26 cellular contexts compared by ENCODE assay signal in genomic region chr6:73081955-73082354, GRCh38.
"Had no signal": no experiment of that assay in that cellular context is flagged by ENCODE, and none has a peak within 500 bp of the region (broad histone marks: within the 10 kb centered on the region; RNA-seq: fewer than 3 reads in every experiment).

No MANE protein-coding gene starts in this region.

- H3K27ac ChIP-seq: SK-N-MC had no signal

- H3K9me3 Mint-ChIP-seq: activated CD8-positive, alpha-beta T cell treated with anti-CD3 and anti-CD28 coated beads for 36 hours; activated naive CD4-positive, alpha-beta T cell treated with anti-CD3 and anti-CD28 coated beads, Interleukin-2, amount 10 ng/mL, durations not matched to agents 7 days and 5 days; activated naive CD8-positive, alpha-beta T cell treated with anti-CD3 and anti-CD28 coated beads for 36 hours; activated T-cell treated with anti-CD3 and anti-CD28 coated beads, Interleukin-2, amount 50 U/mL, for 72 hours; activated T-helper 2 cell treated with anti-CD3 and anti-CD28 coated beads, Interferon-gamma antibody, Interleukin-2, Interleukin-4, amounts not matched to agents 10 μg/mL and 5 μg/mL and 100 μg/mL, durations not matched to agents 14 hours and 24 hours and 36 hours; T-cell had no signal

- H3K4me1 Mint-ChIP-seq: activated naive CD4-positive, alpha-beta T cell treated with anti-CD3 and anti-CD28 coated beads, Interleukin-2, amount 10 ng/mL, durations not matched to agents 7 days and 5 days; T-cell had no signal

- H3K4me3 Mint-ChIP-seq: activated CD8-positive, alpha-beta T cell treated with anti-CD3 and anti-CD28 coated beads for 36 hours; activated naive CD4-positive, alpha-beta T cell treated with anti-CD3 and anti-CD28 coated beads, Interleukin-2, amount 10 ng/mL, durations not matched to agents 7 days and 5 days; activated naive CD8-positive, alpha-beta T cell treated with anti-CD3 and anti-CD28 coated beads for 36 hours; activated T-cell treated with anti-CD3 and anti-CD28 coated beads, Interleukin-2, amount 50 U/mL, for 72 hours; T-cell had no signal

- H3K27me3 Mint-ChIP-seq: activated CD8-positive, alpha-beta T cell treated with anti-CD3 and anti-CD28 coated beads for 36 hours; activated naive CD4-positive, alpha-beta T cell treated with anti-CD3 and anti-CD28 coated beads, Interleukin-2, amount 10 ng/mL, durations not matched to agents 7 days and 5 days; activated naive CD8-positive, alpha-beta T cell treated with anti-CD3 and anti-CD28 coated beads for 36 hours; T-cell had no signal

- H3K4me3 ChIP-seq: SK-N-MC had no signal

- H3K36me3 Mint-ChIP-seq: activated naive CD4-positive, alpha-beta T cell treated with anti-CD3 and anti-CD28 coated beads, Interleukin-2, amount 10 ng/mL, durations not matched to agents 7 days and 5 days had no signal

- H3K27ac Mint-ChIP-seq: activated CD8-positive, alpha-beta T cell treated with anti-CD3 and anti-CD28 coated beads for 36 hours; activated naive CD4-positive, alpha-beta T cell treated with anti-CD3 and anti-CD28 coated beads, Interleukin-2, amount 10 ng/mL, durations not matched to agents 7 days and 5 days; activated naive CD8-positive, alpha-beta T cell treated with anti-CD3 and anti-CD28 coated beads for 36 hours; activated T-cell treated with anti-CD3 and anti-CD28 coated beads, Interleukin-2, amount 50 U/mL, for 72 hours; activated T-helper 2 cell treated with anti-CD3 and anti-CD28 coated beads, Interferon-gamma antibody, Interleukin-2, Interleukin-4, amounts not matched to agents 10 μg/mL and 5 μg/mL and 100 μg/mL, durations not matched to agents 14 hours and 24 hours and 36 hours; T-cell had no signal

- DNase-seq: activated CD4-positive, CD25-positive, alpha-beta regulatory T cell; activated CD8-positive, alpha-beta memory T cell treated with anti-CD3 and anti-CD28 coated beads, Interleukin-2, amount 50 U/mL, for 4 hours; activated CD8-positive, alpha-beta T cell treated with anti-CD3 and anti-CD28 coated beads for 36 hours; activated gamma-delta T cell treated with Interleukin-2 at 50 U/mL for 16 hours; activated naive CD4-positive, alpha-beta T cell treated with anti-CD3 and anti-CD28 coated beads, Interleukin-2, amount 10 ng/mL, durations not matched to agents 7 days and 5 days; activated naive CD8-positive, alpha-beta T cell treated with anti-CD3 and anti-CD28 coated beads for 36 hours; activated T-cell treated with anti-CD3 and anti-CD28 coated beads, Interleukin-2, amount 50 U/mL, for 72 hours; cerebellar nuclear complex; Kasumi-1; NCI-H1048; NCI-H1694; NCI-H2029 treated with DMSO at 0.1 percent for 48 hours; NCI-H345; NCI-H510A; NCI-H69; NK-92 treated with Interleukin-12 subunit alpha and Interleukin-12 subunit beta, amount 100 ng/mL, for 24 hours; OCI-M1; RPMI8226; T-cell; T-helper 2 cell; T1000 had no signal

- FAIRE-seq: TTC549 had no signal

- ATAC-seq: activated CD8-positive, alpha-beta T cell treated with anti-CD3 and anti-CD28 coated beads for 36 hours; activated T-cell treated with anti-CD3 and anti-CD28 coated beads, Interleukin-2, amount 50 U/mL, for 72 hours; Panc1; Right ventricle myocardium inferior; T-cell had no signal
